In genomic region chr5:41815663-41816062, GRCh38 we compare ENCODE assay signal across 33 cellular contexts. TPM values are rescaled to one million over a fixed set of nuclear protein-coding genes. Genes with fewer than 3 reads are reported as not detected.
A peak's percentile ranks its signal among the peaks of the same experiment; 100 is the strongest.
DNase-seq lines count a peak whose midpoint lies in the region; ATAC-seq, FAIRE-seq and TF ChIP-seq lines count a peak whose summit lies in the region.
"Had no signal": no experiment of that assay in that cellular context is flagged by ENCODE, and none has a peak within 500 bp of the region (broad histone marks: within the 10 kb centered on the region; RNA-seq: fewer than 3 reads in every experiment).

No MANE protein-coding gene starts in this region.

- FAIRE-seq in GM12892 (lab: Jason Lieb, UNC), result peak; percentile 17
- FAIRE-seq in RCC 7860 (lab: Jason Lieb, UNC), result peak; percentile 40
- FAIRE-seq: astrocyte, TTC549 had no signal

- H2AFZ ChIP-seq in GM23248, result peak overlapping the region; percentile 42; the same call in 1 of the 2 replicates

- no peaks in the 10 kb centered on the region for H3K9me3 Mint-ChIP-seq in nephron
- H3K9me3 Mint-ChIP-seq: endodermal cell, HFFc6 had no signal

- H3K4me1 ChIP-seq in GM23248 (ENCODE audit: insufficient read depth) (no peaks in the 10 kb centered on the region), transverse colon (peaks cover 0 to 41% (median 11%) of the 10 kb centered on the region in 4 donors), suprapubic skin (no peaks in the 10 kb centered on the region)
- H3K4me1 ChIP-seq: gastrocnemius medialis, psoas muscle, testis had no signal

- H3K27ac ChIP-seq in GM23248 (no peak overlapping the region), transverse colon (no peak overlapping the region), suprapubic skin (no peak overlapping the region)
- H3K27ac ChIP-seq: gastrocnemius medialis, neutrophil, psoas muscle, RWPE1, testis had no signal

- H3K4me2 ChIP-seq in GM23248 (ENCODE audit: unreplicated experiment), result peak overlapping the region; percentile 2

- no peaks in the 10 kb centered on the region; the same call in 1 of the 2 replicates for H3K9me2 ChIP-seq in GM23248 (ENCODE audit: insufficient read depth)

- H3K9me3 ChIP-seq in GM23248 (ENCODE audit: low read depth) (no peaks in the 10 kb centered on the region), transverse colon (no peaks in the 10 kb centered on the region), suprapubic skin (no peaks in the 10 kb centered on the region)
- H3K9me3 ChIP-seq: gastrocnemius medialis, neutrophil, psoas muscle, testis had no signal

- H3K36me3 ChIP-seq in GM23248 (ENCODE audit: low read depth), result no peaks in the 10 kb centered on the region
- no peaks in the 10 kb centered on the region for H3K36me3 ChIP-seq in transverse colon
- no peaks in the 10 kb centered on the region for H3K36me3 ChIP-seq in suprapubic skin
- H3K36me3 ChIP-seq: gastrocnemius medialis, neutrophil had no signal

- H3K4me3 Mint-ChIP-seq in nephron, result no peak overlapping the region
- H3K4me3 Mint-ChIP-seq: activated CD8-positive, alpha-beta T cell treated with anti-CD3 and anti-CD28 coated beads for 36 hours; CD4-positive, alpha-beta memory T cell; endodermal cell; HFFc6; memory B cell; T-helper 1 cell treated with Interleukin-12 subunit alpha and Interleukin-12 subunit beta and Interleukin-4 antibody, amounts not matched to agents 30 μg/mL and 1 μg/mL, for 36 hours had no signal

- TF ChIP-seq POLR2A in GM12892 (IDR thresholded peaks at IDR 0.05; ENCODE audit: low read depth, low read length) (no peak), transverse colon (IDR thresholded peaks at IDR 0.05) (no peak), suprapubic skin (IDR thresholded peaks at IDR 0.05) (no peak)

- in situ Hi-C loops in GM23248 (cut with MboI) (no loop called here), KBM-7 (cut with MboI; ENCODE audit: low pct_unique_long_range_greater_than_20kb, low sequenced_read_pairs) (no loop called here), transverse colon (cut with MboI; ENCODE audit: low pct_ligation_motif_present in 1 of 4, low pct_unique_long_range_greater_than_20kb in 1 of 4, low sequenced_read_pairs in 3 of 4) (no loop called here)

- H4K20me1 ChIP-seq in GM23248 (ENCODE audit: insufficient read depth), result no peaks in the 10 kb centered on the region

- WGBS in GM23248 (ENCODE audit: low coverage in 1 of 2, low lambda C conversion rate in 2 of 2, missing lambda C conversion rate in 2 of 2), 2 experiments, result 21 to 33% methylated on average over 1 of the region's 1 CpG
- WGBS in transverse colon (ENCODE audit: low coverage in 1 of 2), 2 donors, result 44 to 47% methylated on average over 1 of the region's 1 CpG
- 36% methylated on average over 1 of the region's 1 CpG for WGBS in suprapubic skin

- H3F3A ChIP-seq in GM23248 (ENCODE audit: insufficient read depth), result no peaks in the 10 kb centered on the region

- ATAC-seq in HG03175 (IDR thresholded peaks at IDR 0.05; ENCODE audit: unreplicated experiment), result no peak
- ATAC-seq: activated CD4-positive, CD25-positive, alpha-beta regulatory T cell treated with anti-CD3 and anti-CD28 coated beads, Interleukin-2, amount 50 U/mL, for 24 hours; activated CD8-positive, alpha-beta T cell treated with anti-CD3 and anti-CD28 coated beads for 36 hours; activated naive CD4-positive, alpha-beta T cell treated with anti-CD3 and anti-CD28 coated beads, Interleukin-2, amount 50 U/mL, for 72 hours; esophagus mucosa; gastrocnemius medialis; left colon; psoas muscle had no signal

- no peaks in the 10 kb centered on the region for H3K27me3 Mint-ChIP-seq in nephron (ENCODE audit: low read depth)
- H3K27me3 Mint-ChIP-seq: activated CD8-positive, alpha-beta T cell treated with anti-CD3 and anti-CD28 coated beads for 36 hours; CD4-positive, alpha-beta memory T cell; memory B cell had no signal

- intact Hi-C loops in transverse colon (cut with DNase I; ENCODE audit: low total_unique reads), result no loop called here

- no peaks in the 10 kb centered on the region for H3K36me3 Mint-ChIP-seq in nephron (ENCODE audit: low read depth)

- H3K27ac Mint-ChIP-seq in nephron, result peak overlapping the region; percentile 44 to 61 (median 52)
- H3K27ac Mint-ChIP-seq: activated CD8-positive, alpha-beta T cell treated with anti-CD3 and anti-CD28 coated beads for 36 hours; activated naive CD4-positive, alpha-beta T cell treated with anti-CD3 and anti-CD28 coated beads, Interleukin-2, amount 50 U/mL, for 72 hours; CD4-positive, alpha-beta memory T cell; endodermal cell; HFFc6; T-helper 1 cell treated with Interleukin-12 subunit alpha and Interleukin-12 subunit beta and Interleukin-4 antibody, amounts not matched to agents 30 μg/mL and 1 μg/mL, for 36 hours had no signal

- TF ChIP-seq EP300 in transverse colon (IDR thresholded peaks at IDR 0.05; ENCODE audit: low read depth), result no peak
- TF ChIP-seq EP300 in suprapubic skin (IDR thresholded peaks at IDR 0.05), result no peak

- no peak for DNase-seq in GM12892 (ENCODE audit: insufficient read length)
- DNase-seq in GM23248, result no peak
- no peak for DNase-seq in RCC 7860 (ENCODE audit: low spot score)
- DNase-seq in KBM-7, result no peak
- no peak for DNase-seq in transverse colon
- no peak for DNase-seq in suprapubic skin (ENCODE audit: low spot score in 2 of 2)
- DNase-seq: activated CD8-positive, alpha-beta T cell treated with anti-CD3 and anti-CD28 coated beads for 36 hours; AML-193; caudate nucleus; CD4-positive, alpha-beta memory T cell; endodermal cell; gastrocnemius medialis; HFFc6; KG1; left colon; NCI-H1436 treated with DMSO at 0.1 percent for 48 hours; NCI-H446; NCI-H774; psoas muscle; stimulated activated CD4-positive, alpha-beta T cell treated with anti-CD3 and anti-CD28 coated beads, Interleukin-15, amount 100 ng/mL, for 24 hours; stimulated activated naive CD4-positive, alpha-beta T cell; testis had no signal

- H3K4me3 ChIP-seq in GM23248, result no peak overlapping the region
- H3K4me3 ChIP-seq in transverse colon, result no peak overlapping the region
- no peak overlapping the region for H3K4me3 ChIP-seq in suprapubic skin
- H3K4me3 ChIP-seq: gastrocnemius medialis, psoas muscle, testis had no signal

- no peaks in the 10 kb centered on the region for H3K79me2 ChIP-seq in GM23248 (ENCODE audit: insufficient read depth)

- no peak overlapping the region for H3K9ac ChIP-seq in GM23248

- TF ChIP-seq CTCF in nephron (IDR thresholded peaks at IDR 0.05; ENCODE audit: unreplicated experiment in 3 of 3), result no peak
- no peak for TF ChIP-seq CTCF in transverse colon (IDR thresholded peaks at IDR 0.05)
- TF ChIP-seq CTCF in suprapubic skin (IDR thresholded peaks at IDR 0.05), result no peak

- peaks cover 19% of the 10 kb centered on the region for H3K4me1 Mint-ChIP-seq in nephron

- H3K27me3 ChIP-seq in GM23248 (replicated peaks; ENCODE audit: insufficient read depth) (no peaks in the 10 kb centered on the region), transverse colon (no peaks in the 10 kb centered on the region), suprapubic skin (no peaks in the 10 kb centered on the region)
- H3K27me3 ChIP-seq: gastrocnemius medialis, neutrophil, testis had no signal

RNA-seq across cellular contexts. Expression of gene OXCT1, which starts 54.6 kb away (rescaled TPM):
- polyA plus RNA-seq in GM12892 (2012; ENCODE audit: missing spikeins), result 48.8 TPM
- 16.1 and 18.8 TPM in 2 replicates for total RNA-seq in GM23248 (2014; rRNA removed; shearing (Covaris generic))
- polyA plus RNA-seq in GM23248 (2016; fragmentation: Nextera tagmentation; extraction: Ambion mirVana), result 20.5 and 22.4 TPM in 2 replicates
- total RNA-seq in transverse colon (10 to 100 TPM in 1 of 4 donors, 1 to 10 TPM in 3; 7.4 to 12.7 (median 8.4) TPM), suprapubic skin (10 to 100 TPM; 17.4 to 71.9 (median 24.7) TPM)
